43 cellular contexts compared by ENCODE assay signal in genomic region chr2:168955321-168955720, GRCh38. TPM values are rescaled to one million over a fixed set of nuclear protein-coding genes. Genes with fewer than 3 reads are reported as not detected.
"Had no signal": no experiment of that assay in that cellular context is flagged by ENCODE, and none has a peak within 500 bp of the region (broad histone marks: within the 10 kb centered on the region; RNA-seq: fewer than 3 reads in every experiment).

No MANE protein-coding gene starts in this region.

- H3K36me3 ChIP-seq: adrenal gland, ascending aorta, brain microvascular endothelial cell, breast epithelium, cardiac muscle cell had no signal

- ATAC-seq: activated naive CD4-positive, alpha-beta T cell treated with anti-CD3 and anti-CD28 coated beads, Interleukin-2, amount 50 U/mL, for 72 hours; activated naive CD8-positive, alpha-beta T cell treated with anti-CD3 and anti-CD28 coated beads, Interleukin-2, amount 50 U/mL, for 24 hours; activated T-cell treated with anti-CD3 and anti-CD28 coated beads, Interleukin-2, amount 50 U/mL, for 4 hours; activated T-cell treated with anti-CD3 and anti-CD28 coated beads, Interleukin-2, amount 50 U/mL, for 72 hours; activated T-helper 17 cell treated with anti-CD3 and anti-CD28 coated beads, Interleukin-2, amount 50 U/mL, for 72 hours; body of pancreas had no signal

- H3K4me1 ChIP-seq: adrenal gland, ascending aorta, body of pancreas, breast epithelium had no signal

- FAIRE-seq: astrocyte, bronchial epithelial cell had no signal

- H3K27ac Mint-ChIP-seq: activated naive CD4-positive, alpha-beta T cell treated with anti-CD3 and anti-CD28 coated beads for 36 hours; activated naive CD4-positive, alpha-beta T cell treated with anti-CD3 and anti-CD28 coated beads, Interleukin-2, amount 10 ng/mL, durations not matched to agents 7 days and 5 days; activated naive CD4-positive, alpha-beta T cell treated with anti-CD3 and anti-CD28 coated beads, Interleukin-2, amount 50 U/mL, for 24 hours; activated naive CD4-positive, alpha-beta T cell treated with anti-CD3 and anti-CD28 coated beads, Interleukin-2, amount 50 U/mL, for 72 hours; activated naive CD8-positive, alpha-beta T cell; activated naive CD8-positive, alpha-beta T cell treated with anti-CD3 and anti-CD28 coated beads for 36 hours; activated naive CD8-positive, alpha-beta T cell treated with anti-CD3 and anti-CD28 coated beads, Interleukin-2, amount 10 ng/mL, durations not matched to agents 7 days and 5 days; activated naive CD8-positive, alpha-beta T cell treated with anti-CD3 and anti-CD28 coated beads, Interleukin-2, amount 50 U/mL, for 24 hours; activated T-cell treated with anti-CD3 and anti-CD28 coated beads, Interleukin-2, amount 50 U/mL, for 24 hours; activated T-cell treated with anti-CD3 and anti-CD28 coated beads, Interleukin-2, amount 50 U/mL, for 72 hours; activated T-helper 1 cell treated with anti-CD3 and anti-CD28 coated beads, Interleukin-12 subunit alpha, Interleukin-12 subunit beta, Interleukin-2, Interleukin-4 antibody, amounts not matched to agents 30 ng/mL and 10 ng/mL and 1 ng/mL, durations not matched to agents 14 hours and 24 hours and 36 hours; activated T-helper 17 cell treated with anti-CD3 and anti-CD28 coated beads, Interleukin-2, amount 50 U/mL, for 72 hours; activated T-helper 2 cell treated with anti-CD3 and anti-CD28 coated beads, Interferon-gamma antibody, Interleukin-2, Interleukin-4, amounts not matched to agents 10 μg/mL and 5 μg/mL and 100 μg/mL, durations not matched to agents 14 hours and 24 hours and 36 hours; brain had no signal

- H3K4me3 ChIP-seq: adrenal gland, ascending aorta, body of pancreas, breast epithelium, cardiac muscle cell had no signal

- H3K27me3 ChIP-seq: adrenal gland, ascending aorta, body of pancreas, brain microvascular endothelial cell, breast epithelium, cardiac muscle cell had no signal

- H3K4me1 Mint-ChIP-seq: activated naive CD4-positive, alpha-beta T cell treated with anti-CD3 and anti-CD28 coated beads, Interleukin-2, amount 10 ng/mL, durations not matched to agents 7 days and 5 days; activated naive CD4-positive, alpha-beta T cell treated with anti-CD3 and anti-CD28 coated beads, Interleukin-2, amount 50 U/mL, for 24 hours; activated naive CD8-positive, alpha-beta T cell treated with anti-CD3 and anti-CD28 coated beads for 36 hours; activated naive CD8-positive, alpha-beta T cell treated with anti-CD3 and anti-CD28 coated beads, Interleukin-2, amount 10 ng/mL, durations not matched to agents 7 days and 5 days; activated naive CD8-positive, alpha-beta T cell treated with anti-CD3 and anti-CD28 coated beads, Interleukin-2, amount 50 U/mL, for 24 hours; activated T-helper 17 cell treated with anti-CD3 and anti-CD28 coated beads, Interleukin-2, amount 50 U/mL, for 72 hours; brain; central memory CD8-positive, alpha-beta T cell had no signal

- H3K9me3 ChIP-seq: adrenal gland, ascending aorta, body of pancreas had no signal

- DNase-seq: activated effector memory CD4-positive, alpha-beta T cell treated with anti-CD3 and anti-CD28 coated beads, Interleukin-2, amount 50 U/mL, for 16 hours; activated effector memory CD4-positive, alpha-beta T cell treated with Interleukin-2 at 50 U/mL for 16 hours; activated gamma-delta T cell; activated gamma-delta T cell treated with Interleukin-2 at 50 U/mL for 16 hours; activated naive CD4-positive, alpha-beta T cell; activated naive CD4-positive, alpha-beta T cell treated with anti-CD3 and anti-CD28 coated beads for 36 hours; activated naive CD4-positive, alpha-beta T cell treated with anti-CD3 and anti-CD28 coated beads, Interleukin-2, amount 10 ng/mL, durations not matched to agents 7 days and 5 days; activated naive CD4-positive, alpha-beta T cell treated with anti-CD3 and anti-CD28 coated beads, Interleukin-2, amount 50 U/mL, for 16 hours; activated naive CD4-positive, alpha-beta T cell treated with Interleukin-2 at 50 U/mL for 16 hours; activated naive CD8-positive, alpha-beta T cell treated with anti-CD3 and anti-CD28 coated beads for 36 hours; activated naive CD8-positive, alpha-beta T cell treated with anti-CD3 and anti-CD28 coated beads, Interleukin-2, amount 10 ng/mL, durations not matched to agents 7 days and 5 days; activated naive CD8-positive, alpha-beta T cell treated with anti-CD3 and anti-CD28 coated beads, Interleukin-2, amount 50 U/mL, for 24 hours; activated T-cell treated with anti-CD3 and anti-CD28 coated beads for 4 hours; activated T-cell treated with anti-CD3 and anti-CD28 coated beads, Interleukin-2, amount 50 U/mL, for 1 hour; activated T-cell treated with anti-CD3 and anti-CD28 coated beads, Interleukin-2, amount 50 U/mL, for 24 hours; activated T-cell treated with anti-CD3 and anti-CD28 coated beads, Interleukin-2, amount 50 U/mL, for 4 hours; activated T-cell treated with anti-CD3 and anti-CD28 coated beads, Interleukin-2, amount 50 U/mL, for 48 hours; activated T-cell treated with anti-CD3 and anti-CD28 coated beads, Interleukin-2, amount 50 U/mL, for 72 hours; adrenal gland; amniotic stem cell; amygdala; anterior cingulate cortex; aorta; body of pancreas; brain microvascular endothelial cell; caudate nucleus; central memory CD4-positive, alpha-beta T cell; cerebellar nuclear complex had no signal

- H3K4me3 Mint-ChIP-seq: activated naive CD4-positive, alpha-beta T cell treated with anti-CD3 and anti-CD28 coated beads for 36 hours; activated naive CD4-positive, alpha-beta T cell treated with anti-CD3 and anti-CD28 coated beads, Interleukin-2, amount 10 ng/mL, durations not matched to agents 7 days and 5 days; activated naive CD4-positive, alpha-beta T cell treated with anti-CD3 and anti-CD28 coated beads, Interleukin-2, amount 50 U/mL, for 24 hours; activated naive CD8-positive, alpha-beta T cell; activated naive CD8-positive, alpha-beta T cell treated with anti-CD3 and anti-CD28 coated beads for 36 hours; activated naive CD8-positive, alpha-beta T cell treated with anti-CD3 and anti-CD28 coated beads, Interleukin-2, amount 10 ng/mL, durations not matched to agents 7 days and 5 days; activated naive CD8-positive, alpha-beta T cell treated with anti-CD3 and anti-CD28 coated beads, Interleukin-2, amount 50 U/mL, for 24 hours; activated T-cell treated with anti-CD3 and anti-CD28 coated beads, Interleukin-2, amount 50 U/mL, for 24 hours; activated T-cell treated with anti-CD3 and anti-CD28 coated beads, Interleukin-2, amount 50 U/mL, for 4 hours; activated T-cell treated with anti-CD3 and anti-CD28 coated beads, Interleukin-2, amount 50 U/mL, for 72 hours; activated T-helper 1 cell treated with anti-CD3 and anti-CD28 coated beads, Interleukin-12 subunit alpha, Interleukin-12 subunit beta, Interleukin-2, Interleukin-4 antibody, amounts not matched to agents 30 ng/mL and 10 ng/mL and 1 ng/mL, durations not matched to agents 14 hours and 24 hours and 36 hours; activated T-helper 17 cell treated with anti-CD3 and anti-CD28 coated beads, Interleukin-2, amount 50 U/mL, for 72 hours; brain; central memory CD8-positive, alpha-beta T cell had no signal

- H3K27ac ChIP-seq: adrenal gland, ascending aorta, body of pancreas, brain microvascular endothelial cell, breast epithelium, cardiac muscle cell had no signal

RNA-seq across cellular contexts. Expression of gene G6PC2, which starts 54.2 kb away (rescaled TPM):
- total RNA-seq: activated naive CD4-positive, alpha-beta T cell treated with anti-CD3 and anti-CD28 coated beads for 36 hours; activated naive CD4-positive, alpha-beta T cell treated with anti-CD3 and anti-CD28 coated beads, Interleukin-2, amount 50 U/mL, for 72 hours; activated naive CD8-positive, alpha-beta T cell treated with anti-CD3 and anti-CD28 coated beads for 36 hours; activated naive CD8-positive, alpha-beta T cell treated with anti-CD3 and anti-CD28 coated beads, Interleukin-2, amount 10 ng/mL, durations not matched to agents 7 days and 5 days; activated T-cell treated with anti-CD3 and anti-CD28 coated beads, Interleukin-2, amount 50 U/mL, for 4 hours; activated T-cell treated with anti-CD3 and anti-CD28 coated beads, Interleukin-2, amount 50 U/mL, for 72 hours; activated T-helper 1 cell treated with anti-CD3 and anti-CD28 coated beads, Interleukin-12 subunit alpha, Interleukin-12 subunit beta, Interleukin-2, Interleukin-4 antibody, amounts not matched to agents 30 ng/mL and 10 ng/mL and 1 ng/mL, durations not matched to agents 14 hours and 24 hours and 36 hours; activated T-helper 17 cell treated with anti-CD3 and anti-CD28 coated beads, Interleukin-2, amount 50 U/mL, for 72 hours; activated T-helper 2 cell treated with anti-CD3 and anti-CD28 coated beads, Interferon-gamma antibody, Interleukin-2, Interleukin-4, amounts not matched to agents 10 μg/mL and 5 μg/mL and 100 μg/mL, durations not matched to agents 14 hours and 24 hours and 36 hours; adrenal gland; ascending aorta; astrocyte; breast epithelium; bronchial epithelial cell; cardiac muscle cell; cardiac septum; cerebellum had no signal
- polyA plus RNA-seq: aorta, cardiac muscle cell had no signal
